Comparison of ENCODE assay signal across 29 cellular contexts in genomic region chr4:87884976-87885574, GRCh38. TPM values are rescaled to one million over a fixed set of nuclear protein-coding genes. Genes with fewer than 3 reads are reported as not detected.
DNase-seq lines count a peak whose midpoint lies in the region; TF ChIP-seq lines count a peak whose summit lies in the region.
"Had no signal": no experiment of that assay in that cellular context is flagged by ENCODE, and none has a peak within 500 bp of the region (broad histone marks: within the 10 kb centered on the region; RNA-seq: fewer than 3 reads in every experiment).

No MANE protein-coding gene starts in this region.

- peaks cover 14% of the 10 kb centered on the region for H3K9me3 Mint-ChIP-seq in progenitor cell of endocrine pancreas (ENCODE audit: low read depth)
- H3K9me3 Mint-ChIP-seq in type B pancreatic cell, result no peaks in the 10 kb centered on the region

- TF ChIP-seq CTCF in progenitor cell of endocrine pancreas (IDR thresholded peaks at IDR 0.05; ENCODE audit: unreplicated experiment) (no peak), esophagus squamous epithelium (IDR thresholded peaks at IDR 0.05) (no peak), type B pancreatic cell (conservative IDR thresholded peaks at IDR 0.05) (no peak)

- H3K27me3 ChIP-seq in esophagus squamous epithelium, result no peaks in the 10 kb centered on the region
- H3K27me3 ChIP-seq: foreskin keratinocyte, tibial artery had no signal

- no peaks in the 10 kb centered on the region for H3K4me1 ChIP-seq in esophagus squamous epithelium
- H3K4me1 ChIP-seq: foreskin keratinocyte, tibial artery had no signal

- peak; percentile 60 for DNase-seq in COLO829 (ENCODE audit: low spot score)
- DNase-seq in OCI-M1 (lab: John Stamatoyannopoulos, UW), result peak; percentile 67
- DNase-seq in germinal center (ENCODE audit: low spot score), result peak; percentile 35
- no peak for DNase-seq in progenitor cell of endocrine pancreas (ENCODE audit: low spot score, unreplicated experiment)
- no peak for DNase-seq in esophagus squamous epithelium (lab: John Stamatoyannopoulos, UW)
- no peak for DNase-seq in type B pancreatic cell (ENCODE audit: extremely low spot score, unreplicated experiment)
- no peak for DNase-seq in central memory CD4-positive, alpha-beta T cell
- DNase-seq in SK-N-DZ (ENCODE audit: low spot score), result no peak
- DNase-seq: activated CD4-positive, alpha-beta memory T cell treated with anti-CD3 and anti-CD28 coated beads, Interleukin-2, amount 10 ng/mL, durations not matched to agents 7 days and 5 days; activated CD4-positive, alpha-beta T cell treated with anti-CD3 and anti-CD28 coated beads for 1 hour; anterior cingulate cortex; cortex of kidney; effector memory CD8-positive, alpha-beta T cell; foreskin keratinocyte; hippocampal formation; left colon; NCI-H2029 treated with DMSO at 0.1 percent for 48 hours; NCI-H2227 treated with DMSO at 0.1 percent for 48 hours; NCI-H69; SIG-M5; stimulated activated CD8-positive, alpha-beta memory T cell treated with anti-CD3 and anti-CD28 coated beads, Interleukin-4, amount 100 ng/mL, for 48 hours; T-cell; tibial artery had no signal

- no peak overlapping the region for H3K27ac ChIP-seq in esophagus squamous epithelium
- H3K27ac ChIP-seq: foreskin keratinocyte, tibial artery had no signal

- no peaks in the 10 kb centered on the region for H3K36me3 ChIP-seq in esophagus squamous epithelium
- H3K36me3 ChIP-seq: tibial artery had no signal

- H3K36me3 Mint-ChIP-seq in progenitor cell of endocrine pancreas (ENCODE audit: insufficient read depth) (peaks cover 7% of the 10 kb centered on the region), type B pancreatic cell (no peaks in the 10 kb centered on the region)
- H3K36me3 Mint-ChIP-seq: T-cell had no signal

- WGBS in esophagus squamous epithelium, 2 donors, result 51 to 55% methylated on average over 9 of the region's 9 CpGs

- TF ChIP-seq POLR2A in esophagus squamous epithelium (IDR thresholded peaks at IDR 0.05), result no peak

- peak overlapping the region; percentile 19 for H3K4me3 Mint-ChIP-seq in progenitor cell of endocrine pancreas (ENCODE audit: low read depth)
- no peak overlapping the region for H3K4me3 Mint-ChIP-seq in type B pancreatic cell
- H3K4me3 Mint-ChIP-seq: activated CD4-positive, alpha-beta memory T cell treated with anti-CD3 and anti-CD28 coated beads, Interleukin-2, amount 10 ng/mL, durations not matched to agents 7 days and 5 days; effector memory CD8-positive, alpha-beta T cell; T-cell had no signal

- H3K27me3 Mint-ChIP-seq in progenitor cell of endocrine pancreas (peaks cover 40% of the 10 kb centered on the region), type B pancreatic cell (no peaks in the 10 kb centered on the region)

- H3K4me1 Mint-ChIP-seq in progenitor cell of endocrine pancreas (ENCODE audit: low read depth) (peaks cover 29% of the 10 kb centered on the region), type B pancreatic cell (ENCODE audit: unreplicated experiment) (peaks cover 9% of the 10 kb centered on the region)
- H3K4me1 Mint-ChIP-seq: activated CD4-positive, alpha-beta memory T cell treated with anti-CD3 and anti-CD28 coated beads, Interleukin-2, amount 10 ng/mL, durations not matched to agents 7 days and 5 days; T-cell had no signal

- H3K9me3 ChIP-seq in esophagus squamous epithelium, result peaks cover 0 to 11% (median 0%) of the 10 kb centered on the region in 3 donors
- H3K9me3 ChIP-seq: tibial artery had no signal

- no peak overlapping the region for H3K4me3 ChIP-seq in esophagus squamous epithelium
- H3K4me3 ChIP-seq: tibial artery had no signal

- H3K27ac Mint-ChIP-seq in progenitor cell of endocrine pancreas, result peak overlapping the region; percentile 37
- H3K27ac Mint-ChIP-seq in type B pancreatic cell, result no peak overlapping the region
- H3K27ac Mint-ChIP-seq: activated CD4-positive, alpha-beta memory T cell treated with anti-CD3 and anti-CD28 coated beads, Interleukin-2, amount 10 ng/mL, durations not matched to agents 7 days and 5 days; activated naive CD4-positive, alpha-beta T cell treated with anti-CD3 and anti-CD28 coated beads, Interleukin-2, amount 50 U/mL, for 72 hours; effector memory CD8-positive, alpha-beta T cell; T-cell had no signal

- intact Hi-C loops in esophagus squamous epithelium (cut with DNase I), result no loop called here

RNA-seq across cellular contexts. Expression of gene MEPE, which starts 52.3 kb away (rescaled TPM):
- total RNA-seq in progenitor cell of endocrine pancreas (not detected in 2 replicates), esophagus squamous epithelium (not detected), type B pancreatic cell (ENCODE audit: low replicate concordance) (not detected in 2 replicates)
- polyA plus RNA-seq in SK-N-DZ (2014; cell fraction: cytosol; rRNA removed), result not detected in 2 replicates
- polyA plus RNA-seq in SK-N-DZ (2014; cell fraction: nucleus; rRNA removed), result not detected in 2 replicates
- total RNA-seq: activated CD4-positive, alpha-beta memory T cell treated with anti-CD3 and anti-CD28 coated beads, Interleukin-2, amount 10 ng/mL, durations not matched to agents 7 days and 5 days; activated naive CD4-positive, alpha-beta T cell treated with anti-CD3 and anti-CD28 coated beads, Interleukin-2, amount 50 U/mL, for 72 hours; esophagus mucosa; foreskin keratinocyte; left colon; myocyte; pulmonary artery endothelial cell; skeletal muscle tissue; T-cell had no signal
- polyA plus RNA-seq: CD14-positive monocyte, foreskin keratinocyte had no signal

Comparison
In these comparisons a context has a peak if more than half of its experiments do, and no peak if none do; other contexts are left out.
1. DNase-seq: peak in COLO829 (single experiment), OCI-M1 (single experiment) and germinal center (single experiment); none in progenitor cell of endocrine pancreas (single experiment), esophagus squamous epithelium (single experiment), type B pancreatic cell (single experiment), central memory CD4-positive, alpha-beta T cell (single experiment) and SK-N-DZ (single experiment).